Comparison of ENCODE assay signal across 21 cellular contexts in the genomic region with DNA sequence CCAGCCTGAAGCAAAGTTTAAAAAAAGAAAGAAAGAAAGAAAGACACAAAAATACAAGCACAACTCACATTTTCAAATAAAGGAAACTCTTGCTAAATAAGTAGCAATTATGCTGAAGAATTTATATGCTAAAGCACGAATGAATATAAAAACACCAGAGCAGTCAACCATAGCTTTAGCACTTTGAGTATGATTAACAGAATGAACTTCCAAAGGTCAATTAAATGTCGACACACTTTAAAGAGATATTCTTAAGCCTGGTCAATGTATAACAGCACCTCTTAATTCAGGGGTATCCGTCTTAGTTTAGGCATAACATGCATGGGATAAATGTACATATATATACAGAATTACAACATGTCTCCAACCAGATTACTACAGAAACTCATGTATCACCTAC.
A peak's percentile ranks its signal among the peaks of the same experiment; 100 is the strongest.
DNase-seq lines count a peak whose midpoint lies in the region; ATAC-seq, FAIRE-seq and TF ChIP-seq lines count a peak whose summit lies in the region.
"Had no signal": no experiment of that assay in that cellular context is flagged by ENCODE, and none has a peak within 500 bp of the region (broad histone marks: within the 10 kb centered on the region; RNA-seq: fewer than 3 reads in every experiment).

No MANE protein-coding gene starts in this region.

- H3K27me3 ChIP-seq in endothelial cell of umbilical vein (ENCODE audit: control insufficient read depth in 2 of 2, insufficient read depth in 2 of 2, low read length in 2 of 2) = no peaks in the 10 kb centered on the region
- peaks cover 0 to 25% of the 10 kb centered on the region in 2 donors for H3K27me3 ChIP-seq in left lung
- H3K27me3 ChIP-seq in gastrocnemius medialis = no peaks in the 10 kb centered on the region
- H3K27me3 ChIP-seq: MG63 had no signal

- dilution Hi-C loops in endothelial cell of umbilical vein (cut with MboI; ENCODE audit: extremely low pct_ligation_motif_present, low sequenced_read_pairs) = no loop called here

- FAIRE-seq in H54 (lab: Jason Lieb, UNC) = peak; percentile 20
- no peak for FAIRE-seq in endothelial cell of umbilical vein (lab: Jason Lieb, UNC)
- FAIRE-seq: bronchial epithelial cell had no signal

- no peak overlapping the region for H3K4me3 ChIP-seq in endothelial cell of umbilical vein (replicated peaks in 1 of 3; ENCODE audit: insufficient read depth in 1 of 3, low read depth in 1 of 3, low read length in 3 of 3)
- H3K4me3 ChIP-seq in left lung = peak overlapping the region in 1 of 2 donors; percentile 2
- H3K4me3 ChIP-seq in gastrocnemius medialis = no peak overlapping the region
- H3K4me3 ChIP-seq: coronary artery, MG63 had no signal

- intact Hi-C loops in endothelial cell of umbilical vein (cut with micrococcal nuclease) = no loop called here
- intact Hi-C loops in left lung (cut with DNase I) = no loop called here
- intact Hi-C loops in gastrocnemius medialis (cut with DNase I; ENCODE audit: low total_unique reads) = no loop called here

- CTCF ChIA-PET in endothelial cell of umbilical vein (lab: Charles Lee) = interaction anchor here (1.1 kb wide), 1 partner anchor 65 kb away, joined by 4 read pairs; no protein-coding TSS in a partner anchor

- H3K36me3 ChIP-seq in endothelial cell of umbilical vein (ENCODE audit: control insufficient read depth in 2 of 2, extremely low read depth in 1 of 2, insufficient read depth in 2 of 2, low read length in 2 of 2) = peaks cover 14 to 19% of the 10 kb centered on the region in 2 experiments
- peaks cover 0 to 16% of the 10 kb centered on the region in 2 donors for H3K36me3 ChIP-seq in left lung
- H3K36me3 ChIP-seq in gastrocnemius medialis = peaks cover 0 to 22% of the 10 kb centered on the region in 2 donors

- no peaks in the 10 kb centered on the region for H4K20me1 ChIP-seq in endothelial cell of umbilical vein (replicated peaks; ENCODE audit: control insufficient read depth, extremely low read depth, insufficient read depth, low read length)

- peaks cover 79% of the 10 kb centered on the region for H3K79me2 ChIP-seq in endothelial cell of umbilical vein (ENCODE audit: control insufficient read depth, insufficient read depth, low read length)

- POLR2A ChIA-PET in endothelial cell of umbilical vein (lab: Charles Lee) = no interaction called here

- H3K9me3 ChIP-seq in endothelial cell of umbilical vein (replicated peaks; ENCODE audit: control insufficient read depth, insufficient read depth, low read length) (no peaks in the 10 kb centered on the region), left lung (no peaks in the 10 kb centered on the region), gastrocnemius medialis (no peaks in the 10 kb centered on the region)
- H3K9me3 ChIP-seq: MG63 had no signal

- TF ChIP-seq CTCF in endothelial cell of umbilical vein (IDR thresholded peaks at IDR 0.05; ENCODE audit: extremely low read depth in 1 of 2, insufficient read depth in 1 of 2, low read depth in 1 of 2, low read length in 2 of 2) (no peak), left lung (IDR thresholded peaks at IDR 0.05) (no peak), gastrocnemius medialis (IDR thresholded peaks at IDR 0.05 in 4 of 5, conservative IDR thresholded peaks at IDR 0.05 in 1 of 5) (no peak)

- BruUV-seq in endothelial cell of umbilical vein (replicated peaks; lab: Mats Ljungman, UMichigan) = no TSS peak

- in situ Hi-C loops in gastrocnemius medialis (cut with MboI; ENCODE audit: low sequenced_read_pairs in 4 of 4) = loop anchor here in 2 of 4 donors (25.0 kb wide), 2 partner anchors 752 to 852 kb away; a partner anchor contains a TSS

- no peak for ATAC-seq in left lung
- no peak for ATAC-seq in gastrocnemius medialis
- no peak for ATAC-seq in HG02763 (IDR thresholded peaks at IDR 0.05; ENCODE audit: unreplicated experiment)

- H3K27ac ChIP-seq in endothelial cell of umbilical vein (ENCODE audit: insufficient read depth, low read depth, low read length) (no peak overlapping the region), left lung (peak overlapping the region; percentile 1 to 59), gastrocnemius medialis (peak overlapping the region; percentile 76 to 87 (median 84))
- H3K27ac ChIP-seq: coronary artery had no signal

- H3K4me1 ChIP-seq in endothelial cell of umbilical vein (ENCODE audit: control insufficient read depth, extremely low read depth, insufficient read depth, low read length) = peaks cover 41% of the 10 kb centered on the region
- H3K4me1 ChIP-seq in left lung = peaks cover 26 to 40% of the 10 kb centered on the region in 2 donors
- peaks cover 73 to 76% of the 10 kb centered on the region in 2 donors for H3K4me1 ChIP-seq in gastrocnemius medialis

- H3K4me2 ChIP-seq in endothelial cell of umbilical vein (ENCODE audit: insufficient read depth, low read length) = peak overlapping the region; percentile 72

- H2AFZ ChIP-seq in endothelial cell of umbilical vein (ENCODE audit: low read depth, low read length) = no peak overlapping the region

- H3K9me1 ChIP-seq in endothelial cell of umbilical vein (replicated peaks; ENCODE audit: control insufficient read depth, extremely low read depth, insufficient read depth, low read length) = no peaks in the 10 kb centered on the region

- DNase-seq in H54 (ENCODE audit: insufficient read length, low spot score) = no peak
- DNase-seq in endothelial cell of umbilical vein (ENCODE audit: low read depth, low spot score) = no peak
- no peak for DNase-seq in left lung
- DNase-seq in gastrocnemius medialis = no peak
- DNase-seq in NCI-H1105 (lab: John Stamatoyannopoulos, UW) = no peak
- DNase-seq in NCI-H2196 (lab: John Stamatoyannopoulos, UW; ENCODE audit: unreplicated experiment) = no peak
- DNase-seq in A172 (ENCODE audit: low spot score) = no peak
- DNase-seq: activated CD4-positive, alpha-beta T cell treated with anti-CD3 and anti-CD28 coated beads, Interleukin-2, amount 50 U/mL, for 1 hour; activated CD8-positive, alpha-beta memory T cell treated with anti-CD3 and anti-CD28 coated beads, Interleukin-2, amount 50 U/mL, for 48 hours; activated effector memory CD4-positive, alpha-beta T cell treated with Interleukin-2 at 50 U/mL for 16 hours; DMS153; GDM1; hypothalamus; MG63; NCI-H2171 treated with DMSO at 0.1 percent for 48 hours; NCI-H774; stimulated activated CD4-positive, alpha-beta T cell treated with anti-CD3 and anti-CD28 coated beads, Interleukin-15, amount 100 ng/mL, for 24 hours; T-helper 2 cell had no signal

- no peak overlapping the region for H3K9ac ChIP-seq in endothelial cell of umbilical vein (replicated peaks; ENCODE audit: extremely low read depth, insufficient read depth, low read length)

- TF ChIP-seq POLR2A in H54 (IDR thresholded peaks at IDR 0.05; ENCODE audit: low read depth, low read length) (no peak), endothelial cell of umbilical vein (IDR thresholded peaks at IDR 0.05; ENCODE audit: low read depth, low read length) (no peak), gastrocnemius medialis (IDR thresholded peaks at IDR 0.05) (no peak)

TF ChIP-seq in endothelial cell of umbilical vein, 7 proteins besides CTCF, POLR2A, EP300 and RAD21:
- TF ChIP-seq JUN (IDR thresholded peaks at IDR 0.05; ENCODE audit: borderline replicate concordance, insufficient read depth, insufficient read length, low read depth) (no peak), MYC (IDR thresholded peaks at IDR 0.05; ENCODE audit: low read depth, low read length) (no peak), FOS (IDR thresholded peaks at IDR 0.05; ENCODE audit: borderline replicate concordance, insufficient read depth, low read length) (no peak), POLR2AphosphoS5 (IDR thresholded peaks at IDR 0.05; ENCODE audit: insufficient read depth, low read depth, low read length) (no peak), GATA2 (IDR thresholded peaks at IDR 0.05; ENCODE audit: insufficient read depth, insufficient read length, low read depth, low read length) (no peak), EZH2 (IDR thresholded peaks at IDR 0.05; ENCODE audit: borderline replicate concordance, low read depth, low read length, severe bottlenecking) (no peak)
- TF ChIP-seq, protein P1, sequence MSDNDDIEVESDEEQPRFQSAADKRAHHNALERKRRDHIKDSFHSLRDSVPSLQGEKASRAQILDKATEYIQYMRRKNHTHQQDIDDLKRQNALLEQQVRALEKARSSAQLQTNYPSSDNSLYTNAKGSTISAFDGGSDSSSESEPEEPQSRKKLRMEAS (IDR thresholded peaks at IDR 0.05; ENCODE audit: insufficient read depth, insufficient read length) = no peak
